ENCODE assay signal across 1 cellular context in the genomic region with DNA sequence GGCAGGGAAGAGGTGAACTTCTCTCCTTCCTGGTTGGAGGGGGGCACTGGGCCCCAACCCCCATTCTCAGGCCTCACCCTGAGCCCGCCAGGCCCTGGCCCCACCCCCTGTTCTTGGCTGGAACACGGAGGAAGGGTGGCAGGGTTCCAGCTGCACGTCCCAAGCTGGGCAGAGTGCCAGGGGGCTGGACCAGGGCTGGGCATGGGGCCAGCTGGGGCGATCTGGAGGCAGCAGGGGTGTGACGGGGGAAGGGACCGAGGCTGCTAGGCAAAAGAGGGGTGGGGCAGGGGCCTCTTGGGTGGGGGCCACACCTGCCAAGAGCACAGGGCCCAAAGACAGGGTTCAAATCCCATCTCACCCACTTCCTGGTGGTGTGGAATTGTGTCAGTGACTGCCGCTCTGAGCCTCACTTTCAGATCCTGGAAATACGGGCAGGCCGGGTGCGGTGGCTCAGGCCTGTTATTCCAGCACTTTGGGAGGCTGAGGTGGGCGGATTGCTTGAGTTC.
A peak's percentile ranks its signal among the peaks of the same experiment; 100 is the strongest.
TF ChIP-seq lines count a peak whose summit lies in the region.

No MANE protein-coding gene starts in this region.

TF ChIP-seq in HEK293, 187 proteins besides CTCF, POLR2A, EP300 and RAD21 (continued from another document and continues in another):
- TF ChIP-seq ZNF146 (tag by site-specific recombination; IDR thresholded peaks at IDR 0.05) (no peak), SP2 (tag by site-specific recombination; IDR thresholded peaks at IDR 0.05) (peak; percentile 37), ZXDB (tag by site-specific recombination; IDR thresholded peaks at IDR 0.05) (peak; percentile 80), ZSCAN5A (tag by site-specific recombination; IDR thresholded peaks at IDR 0.05) (no peak), ZNF830 (tag by site-specific recombination; IDR thresholded peaks at IDR 0.05; ENCODE audit: low read depth) (no peak), ZNF521 (tag by site-specific recombination; IDR thresholded peaks at IDR 0.05) (no peak), ZNF350 (tag by site-specific recombination; IDR thresholded peaks at IDR 0.05) (no peak), ZNF423 (tag by site-specific recombination; IDR thresholded peaks at IDR 0.05) (peak; percentile 63), ZNF366 (tag by site-specific recombination; conservative IDR thresholded peaks at IDR 0.05) (no peak), ZNF776 (tag by site-specific recombination; IDR thresholded peaks at IDR 0.05; ENCODE audit: borderline replicate concordance) (no peak), ZNF677 (tag by site-specific recombination; IDR thresholded peaks at IDR 0.05) (no peak), ZNF114 (tag by site-specific recombination; IDR thresholded peaks at IDR 0.05) (no peak), ZNF10 (tag by site-specific recombination; IDR thresholded peaks at IDR 0.05) (no peak), BCL11B (tag by site-specific recombination; IDR thresholded peaks at IDR 0.05; ENCODE audit: low read depth) (no peak), ZNF747 (tag by site-specific recombination; IDR thresholded peaks at IDR 0.05) (no peak), ZBTB10 (tag by site-specific recombination; IDR thresholded peaks at IDR 0.05) (0 out of 2 replicates have a peak, but pooled peaks have one; percentile 55), ZNF561 (tag by site-specific recombination; IDR thresholded peaks at IDR 0.05; ENCODE audit: borderline replicate concordance) (peak; percentile 76), ZNF121 (tag by site-specific recombination; IDR thresholded peaks at IDR 0.05) (no peak), ZNF16 (tag by site-specific recombination; IDR thresholded peaks at IDR 0.05; ENCODE audit: low read depth) (no peak), ZNF391 (tag by site-specific recombination; IDR thresholded peaks at IDR 0.05; ENCODE audit: borderline replicate concordance, low read depth) (peak; percentile 53; the same call in 1 of the 2 replicates), ZNF23 (tag by site-specific recombination; IDR thresholded peaks at IDR 0.05; ENCODE audit: borderline replicate concordance) (no peak), ZNF169 (tag by site-specific recombination; IDR thresholded peaks at IDR 0.05) (no peak), KLF10 (tag by site-specific recombination; IDR thresholded peaks at IDR 0.05) (peak; percentile 99), SP7 (tag by site-specific recombination; IDR thresholded peaks at IDR 0.05) (peak; percentile 71), ZNF585B (tag by site-specific recombination; IDR thresholded peaks at IDR 0.05) (no peak), ZNF341 (tag by site-specific recombination; IDR thresholded peaks at IDR 0.05; ENCODE audit: low read depth) (no peak), OSR2 (tag by site-specific recombination; IDR thresholded peaks at IDR 0.05) (no peak), ZNF544 (tag by site-specific recombination; IDR thresholded peaks at IDR 0.05) (no peak), ZNF394 (tag by site-specific recombination; IDR thresholded peaks at IDR 0.05; ENCODE audit: borderline replicate concordance) (no peak), ZFP69B (tag by site-specific recombination; IDR thresholded peaks at IDR 0.05) (peak; percentile 87), ZNF843 (tag by site-specific recombination; IDR thresholded peaks at IDR 0.05) (peak; percentile 38), ZNF791 (tag by site-specific recombination; IDR thresholded peaks at IDR 0.05) (no peak), ZBTB21 (tag by site-specific recombination; IDR thresholded peaks at IDR 0.05) (no peak), ZNF174 (tag by site-specific recombination; IDR thresholded peaks at IDR 0.05) (no peak), HOXA7 (CRISPR knock-in tag; IDR thresholded peaks at IDR 0.05; ENCODE audit: borderline replicate concordance) (no peak), ZNF558 (tag by site-specific recombination; IDR thresholded peaks at IDR 0.05) (no peak), KLF8 (tag by site-specific recombination; IDR thresholded peaks at IDR 0.05) (peak; percentile 57; the same call in 1 of the 2 replicates), WT1 (tag by site-specific recombination; IDR thresholded peaks at IDR 0.05) (no peak), ZNF140 (tag by site-specific recombination; IDR thresholded peaks at IDR 0.05) (no peak), ZBTB20 (tag by site-specific recombination; IDR thresholded peaks at IDR 0.05) (peak; percentile 12; the same call in 1 of the 2 replicates), ZNF2 (tag by site-specific recombination; IDR thresholded peaks at IDR 0.05) (no peak), ZNF610 (tag by site-specific recombination; IDR thresholded peaks at IDR 0.05; ENCODE audit: borderline replicate concordance) (no peak), HOXD13 (CRISPR knock-in tag; IDR thresholded peaks at IDR 0.05; ENCODE audit: borderline replicate concordance) (no peak), ZNF157 (tag by site-specific recombination; IDR thresholded peaks at IDR 0.05) (no peak)
- TF ChIP-seq, protein P1, sequence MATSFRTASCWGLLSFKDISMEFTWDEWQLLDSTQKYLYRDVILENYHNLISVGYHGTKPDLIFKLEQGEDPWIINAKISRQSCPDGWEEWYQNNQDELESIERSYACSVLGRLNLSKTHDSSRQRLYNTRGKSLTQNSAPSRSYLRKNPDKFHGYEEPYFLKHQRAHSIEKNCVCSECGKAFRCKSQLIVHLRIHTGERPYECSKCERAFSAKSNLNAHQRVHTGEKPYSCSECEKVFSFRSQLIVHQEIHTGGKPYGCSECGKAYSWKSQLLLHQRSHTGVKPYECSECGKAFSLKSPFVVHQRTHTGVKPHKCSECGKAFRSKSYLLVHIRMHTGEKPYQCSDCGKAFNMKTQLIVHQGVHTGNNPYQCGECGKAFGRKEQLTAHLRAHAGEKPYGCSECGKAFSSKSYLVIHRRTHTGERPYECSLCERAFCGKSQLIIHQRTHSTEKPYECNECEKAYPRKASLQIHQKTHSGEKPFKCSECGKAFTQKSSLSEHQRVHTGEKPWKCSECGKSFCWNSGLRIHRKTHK (tag by site-specific recombination; IDR thresholded peaks at IDR 0.05), result no peak
- TF ChIP-seq, protein P2, sequence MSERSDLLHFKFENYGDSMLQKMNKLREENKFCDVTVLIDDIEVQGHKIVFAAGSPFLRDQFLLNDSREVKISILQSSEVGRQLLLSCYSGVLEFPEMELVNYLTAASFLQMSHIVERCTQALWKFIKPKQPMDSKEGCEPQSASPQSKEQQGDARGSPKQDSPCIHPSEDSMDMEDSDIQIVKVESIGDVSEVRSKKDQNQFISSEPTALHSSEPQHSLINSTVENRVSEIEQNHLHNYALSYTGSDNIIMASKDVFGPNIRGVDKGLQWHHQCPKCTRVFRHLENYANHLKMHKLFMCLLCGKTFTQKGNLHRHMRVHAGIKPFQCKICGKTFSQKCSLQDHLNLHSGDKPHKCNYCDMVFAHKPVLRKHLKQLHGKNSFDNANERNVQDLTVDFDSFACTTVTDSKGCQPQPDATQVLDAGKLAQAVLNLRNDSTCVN (tag by site-specific recombination; optimal IDR thresholded peaks at IDR 0.05), result no peak
- TF ChIP-seq, protein P3, sequence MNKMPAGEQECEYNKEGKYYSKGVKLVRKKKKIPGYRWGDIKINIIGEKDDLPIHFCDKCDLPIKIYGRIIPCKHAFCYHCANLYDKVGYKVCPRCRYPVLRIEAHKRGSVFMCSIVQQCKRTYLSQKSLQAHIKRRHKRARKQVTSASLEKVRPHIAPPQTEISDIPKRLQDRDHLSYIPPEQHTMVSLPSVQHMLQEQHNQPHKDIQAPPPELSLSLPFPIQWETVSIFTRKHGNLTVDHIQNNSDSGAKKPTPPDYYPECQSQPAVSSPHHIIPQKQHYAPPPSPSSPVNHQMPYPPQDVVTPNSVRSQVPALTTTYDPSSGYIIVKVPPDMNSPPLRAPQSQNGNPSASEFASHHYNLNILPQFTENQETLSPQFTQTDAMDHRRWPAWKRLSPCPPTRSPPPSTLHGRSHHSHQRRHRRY (tag by site-specific recombination; IDR thresholded peaks at IDR 0.05), result no peak
- TF ChIP-seq, protein P4, sequence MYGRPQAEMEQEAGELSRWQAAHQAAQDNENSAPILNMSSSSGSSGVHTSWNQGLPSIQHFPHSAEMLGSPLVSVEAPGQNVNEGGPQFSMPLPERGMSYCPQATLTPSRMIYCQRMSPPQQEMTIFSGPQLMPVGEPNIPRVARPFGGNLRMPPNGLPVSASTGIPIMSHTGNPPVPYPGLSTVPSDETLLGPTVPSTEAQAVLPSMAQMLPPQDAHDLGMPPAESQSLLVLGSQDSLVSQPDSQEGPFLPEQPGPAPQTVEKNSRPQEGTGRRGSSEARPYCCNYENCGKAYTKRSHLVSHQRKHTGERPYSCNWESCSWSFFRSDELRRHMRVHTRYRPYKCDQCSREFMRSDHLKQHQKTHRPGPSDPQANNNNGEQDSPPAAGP (tag by site-specific recombination; IDR thresholded peaks at IDR 0.05), result no peak
- TF ChIP-seq, protein P5, sequence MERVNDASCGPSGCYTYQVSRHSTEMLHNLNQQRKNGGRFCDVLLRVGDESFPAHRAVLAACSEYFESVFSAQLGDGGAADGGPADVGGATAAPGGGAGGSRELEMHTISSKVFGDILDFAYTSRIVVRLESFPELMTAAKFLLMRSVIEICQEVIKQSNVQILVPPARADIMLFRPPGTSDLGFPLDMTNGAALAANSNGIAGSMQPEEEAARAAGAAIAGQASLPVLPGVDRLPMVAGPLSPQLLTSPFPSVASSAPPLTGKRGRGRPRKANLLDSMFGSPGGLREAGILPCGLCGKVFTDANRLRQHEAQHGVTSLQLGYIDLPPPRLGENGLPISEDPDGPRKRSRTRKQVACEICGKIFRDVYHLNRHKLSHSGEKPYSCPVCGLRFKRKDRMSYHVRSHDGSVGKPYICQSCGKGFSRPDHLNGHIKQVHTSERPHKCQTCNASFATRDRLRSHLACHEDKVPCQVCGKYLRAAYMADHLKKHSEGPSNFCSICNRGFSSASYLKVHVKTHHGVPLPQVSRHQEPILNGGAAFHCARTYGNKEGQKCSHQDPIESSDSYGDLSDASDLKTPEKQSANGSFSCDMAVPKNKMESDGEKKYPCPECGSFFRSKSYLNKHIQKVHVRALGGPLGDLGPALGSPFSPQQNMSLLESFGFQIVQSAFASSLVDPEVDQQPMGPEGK (tag by site-specific recombination; IDR thresholded peaks at IDR 0.05), result peak; percentile 96
- TF ChIP-seq, protein P6, sequence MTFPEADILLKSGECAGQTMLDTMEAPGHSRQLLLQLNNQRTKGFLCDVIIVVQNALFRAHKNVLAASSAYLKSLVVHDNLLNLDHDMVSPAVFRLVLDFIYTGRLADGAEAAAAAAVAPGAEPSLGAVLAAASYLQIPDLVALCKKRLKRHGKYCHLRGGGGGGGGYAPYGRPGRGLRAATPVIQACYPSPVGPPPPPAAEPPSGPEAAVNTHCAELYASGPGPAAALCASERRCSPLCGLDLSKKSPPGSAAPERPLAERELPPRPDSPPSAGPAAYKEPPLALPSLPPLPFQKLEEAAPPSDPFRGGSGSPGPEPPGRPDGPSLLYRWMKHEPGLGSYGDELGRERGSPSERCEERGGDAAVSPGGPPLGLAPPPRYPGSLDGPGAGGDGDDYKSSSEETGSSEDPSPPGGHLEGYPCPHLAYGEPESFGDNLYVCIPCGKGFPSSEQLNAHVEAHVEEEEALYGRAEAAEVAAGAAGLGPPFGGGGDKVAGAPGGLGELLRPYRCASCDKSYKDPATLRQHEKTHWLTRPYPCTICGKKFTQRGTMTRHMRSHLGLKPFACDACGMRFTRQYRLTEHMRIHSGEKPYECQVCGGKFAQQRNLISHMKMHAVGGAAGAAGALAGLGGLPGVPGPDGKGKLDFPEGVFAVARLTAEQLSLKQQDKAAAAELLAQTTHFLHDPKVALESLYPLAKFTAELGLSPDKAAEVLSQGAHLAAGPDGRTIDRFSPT (tag by site-specific recombination; IDR thresholded peaks at IDR 0.05), result no peak
- TF ChIP-seq, protein P7, sequence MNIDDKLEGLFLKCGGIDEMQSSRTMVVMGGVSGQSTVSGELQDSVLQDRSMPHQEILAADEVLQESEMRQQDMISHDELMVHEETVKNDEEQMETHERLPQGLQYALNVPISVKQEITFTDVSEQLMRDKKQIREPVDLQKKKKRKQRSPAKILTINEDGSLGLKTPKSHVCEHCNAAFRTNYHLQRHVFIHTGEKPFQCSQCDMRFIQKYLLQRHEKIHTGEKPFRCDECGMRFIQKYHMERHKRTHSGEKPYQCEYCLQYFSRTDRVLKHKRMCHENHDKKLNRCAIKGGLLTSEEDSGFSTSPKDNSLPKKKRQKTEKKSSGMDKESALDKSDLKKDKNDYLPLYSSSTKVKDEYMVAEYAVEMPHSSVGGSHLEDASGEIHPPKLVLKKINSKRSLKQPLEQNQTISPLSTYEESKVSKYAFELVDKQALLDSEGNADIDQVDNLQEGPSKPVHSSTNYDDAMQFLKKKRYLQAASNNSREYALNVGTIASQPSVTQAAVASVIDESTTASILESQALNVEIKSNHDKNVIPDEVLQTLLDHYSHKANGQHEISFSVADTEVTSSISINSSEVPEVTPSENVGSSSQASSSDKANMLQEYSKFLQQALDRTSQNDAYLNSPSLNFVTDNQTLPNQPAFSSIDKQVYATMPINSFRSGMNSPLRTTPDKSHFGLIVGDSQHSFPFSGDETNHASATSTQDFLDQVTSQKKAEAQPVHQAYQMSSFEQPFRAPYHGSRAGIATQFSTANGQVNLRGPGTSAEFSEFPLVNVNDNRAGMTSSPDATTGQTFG (tag by site-specific recombination; IDR thresholded peaks at IDR 0.05; ENCODE audit: borderline replicate concordance), result no peak
